In genomic region chr3:186841637-186842036, GRCh38 we compare ENCODE assay signal across 24 cellular contexts. TPM values are rescaled to one million over a fixed set of nuclear protein-coding genes. Genes with fewer than 3 reads are reported as not detected.
"Had no signal": no experiment of that assay in that cellular context is flagged by ENCODE, and none has a peak within 500 bp of the region (broad histone marks: within the 10 kb centered on the region; RNA-seq: fewer than 3 reads in every experiment).

No MANE protein-coding gene starts in this region.

- H3K36me3 ChIP-seq: adrenal gland, left ventricle myocardium inferior had no signal

- H3K79me2 ChIP-seq: hepatocyte had no signal

- H3K4me1 Mint-ChIP-seq: activated B cell treated with CpG ODN at 0.5 μM for 24 hours; central memory CD8-positive, alpha-beta T cell; immature natural killer cell had no signal

- H3K4me1 ChIP-seq: adrenal gland, left ventricle myocardium inferior had no signal

- H3K4me2 ChIP-seq: hepatocyte had no signal

- DNase-seq: activated B cell treated with CpG ODN at 0.5 μM for 24 hours; activated CD4-positive, alpha-beta T cell treated with anti-CD3 and anti-CD28 coated beads for 48 hours; activated T-cell treated with anti-CD3 and anti-CD28 coated beads, Interleukin-2, amount 50 U/mL, for 1 hour; adrenal gland; dorsolateral prefrontal cortex; erythroblast; foreskin melanocyte; immature natural killer cell; kidney glomerular epithelial cell; left ventricle myocardium inferior; right cardiac atrium; stimulated activated CD4-positive, alpha-beta T cell treated with anti-CD3 and anti-CD28 coated beads, Interleukin-4, amount 100 ng/mL, for 24 hours; stimulated activated naive CD4-positive, alpha-beta T cell treated with Interleukin-2 at 50 U/mL for 16 hours; T-helper 9 cell had no signal

- H3K4me3 ChIP-seq: adrenal gland, dorsolateral prefrontal cortex, hepatocyte, left ventricle myocardium inferior had no signal

- ATAC-seq: activated naive CD4-positive, alpha-beta T cell treated with anti-CD3 and anti-CD28 coated beads, Interleukin-2, amount 50 U/mL, for 72 hours; right cardiac atrium had no signal

- H3K36me3 Mint-ChIP-seq: activated naive CD4-positive, alpha-beta T cell treated with anti-CD3 and anti-CD28 coated beads, Interleukin-2, amount 50 U/mL, for 72 hours; immature natural killer cell; natural killer cell treated with Interleukin-12 subunit alpha and Interleukin-12 subunit beta and Interleukin-15 and Interleukin-18, amount 100 ng/mL, for 72 hours had no signal

- H3K27ac Mint-ChIP-seq: activated B cell treated with CpG ODN at 0.5 μM for 24 hours; activated naive CD4-positive, alpha-beta T cell treated with anti-CD3 and anti-CD28 coated beads, Interleukin-2, amount 50 U/mL, for 72 hours; endodermal cell; immature natural killer cell; natural killer cell treated with Interleukin-12 subunit alpha and Interleukin-12 subunit beta and Interleukin-15 and Interleukin-18, amount 100 ng/mL, for 72 hours had no signal

- H3K9me3 Mint-ChIP-seq: activated B cell treated with CpG ODN at 0.5 μM for 24 hours; activated naive CD4-positive, alpha-beta T cell treated with anti-CD3 and anti-CD28 coated beads, Interleukin-2, amount 50 U/mL, for 72 hours; central memory CD8-positive, alpha-beta T cell; endodermal cell; immature natural killer cell; natural killer cell treated with Interleukin-12 subunit alpha and Interleukin-12 subunit beta and Interleukin-15 and Interleukin-18, amount 100 ng/mL, for 72 hours had no signal

- H2AFZ ChIP-seq: hepatocyte had no signal

- H3K9me3 ChIP-seq: adrenal gland, left ventricle myocardium inferior had no signal

- H3K4me3 Mint-ChIP-seq: activated B cell treated with CpG ODN at 0.5 μM for 24 hours; central memory CD8-positive, alpha-beta T cell; endodermal cell; immature natural killer cell; natural killer cell treated with Interleukin-12 subunit alpha and Interleukin-12 subunit beta and Interleukin-15 and Interleukin-18, amount 100 ng/mL, for 72 hours had no signal

- FAIRE-seq: astrocyte, colon had no signal

- H3K27ac ChIP-seq: adrenal gland, dorsolateral prefrontal cortex, hepatocyte, left ventricle myocardium inferior had no signal

RNA-seq across cellular contexts. Expression of gene ADIPOQ, which starts 0.9 kb away (rescaled TPM):
- total RNA-seq: activated B cell treated with CpG ODN at 0.5 μM for 24 hours; activated naive CD4-positive, alpha-beta T cell treated with anti-CD3 and anti-CD28 coated beads, Interleukin-2, amount 50 U/mL, for 72 hours; astrocyte; endodermal cell; hepatocyte; natural killer cell treated with Interleukin-12 subunit alpha and Interleukin-12 subunit beta and Interleukin-15 and Interleukin-18, amount 100 ng/mL, for 72 hours; osteocyte; progenitor cell of endocrine pancreas; T-helper 1 cell treated with Interleukin-12 subunit alpha and Interleukin-12 subunit beta and Interleukin-4 antibody, amounts not matched to agents 30 ng/mL and 1 ng/mL, for 36 hours had no signal
- polyA plus RNA-seq: hepatocyte, immature natural killer cell had no signal
